Comparison of ENCODE assay signal across 19 cellular contexts in genomic region chr12:3003593-3003992, GRCh38. TPM values are rescaled to one million over a fixed set of nuclear protein-coding genes. Genes with fewer than 3 reads are reported as not detected.
DNase-seq lines count a peak whose midpoint lies in the region; ATAC-seq and TF ChIP-seq lines count a peak whose summit lies in the region.
"Had no signal": no experiment of that assay in that cellular context is flagged by ENCODE, and none has a peak within 500 bp of the region (broad histone marks: within the 10 kb centered on the region; RNA-seq: fewer than 3 reads in every experiment).

No MANE protein-coding gene starts in this region.

- no peaks in the 10 kb centered on the region for H3K9me3 Mint-ChIP-seq in H9
- H3K9me3 Mint-ChIP-seq: activated CD4-positive, alpha-beta T cell treated with anti-CD3 and anti-CD28 coated beads, Interleukin-2, amount 10 ng/mL, durations not matched to agents 7 days and 5 days; CD8-positive, alpha-beta memory T cell; stimulated activated effector memory CD8-positive, alpha-beta T cell treated with anti-CD3 and anti-CD28 coated beads, Interleukin-12 subunit alpha, Interleukin-12 subunit beta, amount 100 ng/mL, for 72 hours; T-cell had no signal

- H3K4me3 ChIP-seq in SJCRH30 (no peak overlapping the region), mesendoderm (ENCODE audit: low read length) (no peak overlapping the region), upper lobe of right lung (no peak overlapping the region)
- H3K4me3 ChIP-seq: thoracic aorta had no signal

- H4K91ac ChIP-seq in H9 (ENCODE audit: insufficient read length, low read depth, low read length), result no peak overlapping the region

- H3K4me3 Mint-ChIP-seq in H9, result no peak overlapping the region
- H3K4me3 Mint-ChIP-seq: activated CD4-positive, alpha-beta T cell treated with anti-CD3 and anti-CD28 coated beads, Interleukin-2, amount 10 ng/mL, durations not matched to agents 7 days and 5 days; CD8-positive, alpha-beta memory T cell; stimulated activated effector memory CD8-positive, alpha-beta T cell treated with anti-CD3 and anti-CD28 coated beads, Interleukin-12 subunit alpha, Interleukin-12 subunit beta, amount 100 ng/mL, for 72 hours; T-cell had no signal

- no peak overlapping the region for H2AFZ ChIP-seq in H9 (ENCODE audit: low read length)

- no peak overlapping the region for H3T11ph ChIP-seq in H9 (ENCODE audit: low read length)

- no peaks in the 10 kb centered on the region; the same call in 1 of the 2 replicates for H3K27me3 Mint-ChIP-seq in H9 (ENCODE audit: low read depth)
- H3K27me3 Mint-ChIP-seq: activated CD4-positive, alpha-beta T cell treated with anti-CD3 and anti-CD28 coated beads, Interleukin-2, amount 10 ng/mL, durations not matched to agents 7 days and 5 days had no signal

- H3K23me2 ChIP-seq in H9 (ENCODE audit: insufficient read length, low read depth, low read length, poor library complexity, severe bottlenecking), result no peaks in the 10 kb centered on the region

- TF ChIP-seq CTCF in H9 (conservative IDR thresholded peaks at IDR 0.05) (peak; percentile 26; the same call in 1 of the 3 replicates), upper lobe of right lung (IDR thresholded peaks at IDR 0.05) (no peak)

- no peak overlapping the region for H2BK120ac ChIP-seq in H9 (ENCODE audit: low read depth, low read length, poor library complexity, severe bottlenecking)
- no peak overlapping the region for H2BK120ac ChIP-seq in mesendoderm (ENCODE audit: low read depth, low read length)

- H3K4me1 ChIP-seq in H9 (ENCODE audit: insufficient read depth, low read length), result peaks cover 4% of the 10 kb centered on the region
- peaks cover 51% of the 10 kb centered on the region for H3K4me1 ChIP-seq in SJCRH30
- H3K4me1 ChIP-seq in mesendoderm (ENCODE audit: control insufficient read depth, low read depth, low read length), result no peaks in the 10 kb centered on the region
- no peaks in the 10 kb centered on the region for H3K4me1 ChIP-seq in upper lobe of right lung

- H4K20me1 ChIP-seq in H9 (ENCODE audit: control insufficient read depth, insufficient read depth, insufficient read length), result no peaks in the 10 kb centered on the region

- H3K18ac ChIP-seq in H9 (ENCODE audit: insufficient read length, low read depth, low read length) (no peak overlapping the region), mesendoderm (ENCODE audit: low read length) (no peak overlapping the region)

- H3K9ac ChIP-seq in H9 (ENCODE audit: extremely low read depth, insufficient read length, low read length) (no peak overlapping the region), mesendoderm (ENCODE audit: low read length) (no peak overlapping the region)

- no peak overlapping the region for H3K14ac ChIP-seq in H9 (ENCODE audit: insufficient read depth, low read length)

- H3K4me2 ChIP-seq in H9 (ENCODE audit: insufficient read depth, insufficient read length, low read length) (no peak overlapping the region), mesendoderm (ENCODE audit: low read length) (no peak overlapping the region)

- H3K4me1 Mint-ChIP-seq in H9, result peaks cover 30 to 36% of the 10 kb centered on the region in 2 experiments
- H3K4me1 Mint-ChIP-seq: activated CD4-positive, alpha-beta T cell treated with anti-CD3 and anti-CD28 coated beads, Interleukin-2, amount 10 ng/mL, durations not matched to agents 7 days and 5 days; CD8-positive, alpha-beta memory T cell; T-cell had no signal

- H2BK15ac ChIP-seq in H9 (ENCODE audit: low read depth, low read length) (no peak overlapping the region), mesendoderm (replicated peaks; ENCODE audit: low read depth) (no peak overlapping the region)

- WGBS in H9 (ENCODE audit: extremely low coverage, insufficient read length, low lambda C conversion rate), result no CpG with 5 or more reads among the region's 11 CpGs
- WGBS in mesendoderm (ENCODE audit: extremely low coverage, insufficient coverage, low lambda C conversion rate), result no CpG with 5 or more reads among the region's 11 CpGs

- H4K8ac ChIP-seq in H9 (replicated peaks; ENCODE audit: insufficient read length, low read depth, low read length), result no peak overlapping the region
- H4K8ac ChIP-seq in mesendoderm (ENCODE audit: low read depth, low read length), result no peak overlapping the region

- H2AK5ac ChIP-seq in H9 (ENCODE audit: insufficient read length, low read length) (no peak overlapping the region), mesendoderm (ENCODE audit: low read length) (no peak overlapping the region)

- H2BK12ac ChIP-seq in H9 (ENCODE audit: insufficient read length, low read depth, low read length), result no peak overlapping the region

- no peaks in the 10 kb centered on the region; the same call in 1 of the 2 replicates for H3K79me2 ChIP-seq in H9 (ENCODE audit: insufficient read depth, low read length)
- peaks cover 26% of the 10 kb centered on the region for H3K79me2 ChIP-seq in mesendoderm (ENCODE audit: control insufficient read depth, insufficient read depth, low read length)

- H3K79me1 ChIP-seq in H9 (ENCODE audit: insufficient read depth, low read depth, low read length, poor library complexity, severe bottlenecking) (peaks cover 8% of the 10 kb centered on the region), mesendoderm (ENCODE audit: low read length) (peaks cover 26% of the 10 kb centered on the region)

- H3K9me3 ChIP-seq in H9 (ENCODE audit: control insufficient read depth, low read depth, low read length) (no peaks in the 10 kb centered on the region), SJCRH30 (replicated peaks) (no peaks in the 10 kb centered on the region), upper lobe of right lung (no peaks in the 10 kb centered on the region)
- H3K9me3 ChIP-seq: thoracic aorta had no signal

- peaks cover 20% of the 10 kb centered on the region for H3K36me3 ChIP-seq in SJCRH30
- peaks cover 5% of the 10 kb centered on the region for H3K36me3 ChIP-seq in mesendoderm (ENCODE audit: control insufficient read depth, insufficient read depth, low read length)
- H3K36me3 ChIP-seq in upper lobe of right lung, result no peaks in the 10 kb centered on the region

- H3K23ac ChIP-seq in H9 (ENCODE audit: insufficient read length, low read depth, low read length) (no peak overlapping the region), mesendoderm (ENCODE audit: low read length) (peak overlapping the region; percentile 60)

- H3K4ac ChIP-seq in H9 (ENCODE audit: low read depth, low read length) (no peak overlapping the region), mesendoderm (ENCODE audit: low read depth, low read length) (no peak overlapping the region)

- H2BK20ac ChIP-seq in H9 (ENCODE audit: low read depth, low read length, poor library complexity, severe bottlenecking), result no peak overlapping the region

- H4K5ac ChIP-seq in H9 (ENCODE audit: insufficient read length, low read depth, low read length) (no peak overlapping the region), mesendoderm (ENCODE audit: low read length) (no peak overlapping the region)

- peak; percentile 11 for ATAC-seq in upper lobe of right lung
- no peak for ATAC-seq in left cardiac atrium
- ATAC-seq: stimulated activated effector memory CD8-positive, alpha-beta T cell treated with anti-CD3 and anti-CD28 coated beads, Interleukin-12 subunit alpha, Interleukin-12 subunit beta, amount 100 ng/mL, for 72 hours; T-cell had no signal

- peak overlapping the region in 2 of 3 experiments; percentile 80 to 88; a peak in 3 of 7 replicates for H3K27ac Mint-ChIP-seq in H9
- H3K27ac Mint-ChIP-seq: activated CD4-positive, alpha-beta T cell treated with anti-CD3 and anti-CD28 coated beads, Interleukin-2, amount 10 ng/mL, durations not matched to agents 7 days and 5 days; CD8-positive, alpha-beta memory T cell; stimulated activated effector memory CD8-positive, alpha-beta T cell treated with anti-CD3 and anti-CD28 coated beads, Interleukin-12 subunit alpha, Interleukin-12 subunit beta, amount 100 ng/mL, for 72 hours; T-cell had no signal

- no peaks in the 10 kb centered on the region for H3K27me3 ChIP-seq in H9 (ENCODE audit: insufficient read depth, low read length)
- no peaks in the 10 kb centered on the region for H3K27me3 ChIP-seq in SJCRH30
- no peaks in the 10 kb centered on the region for H3K27me3 ChIP-seq in mesendoderm (ENCODE audit: insufficient read depth, low read length, poor library complexity)
- no peaks in the 10 kb centered on the region for H3K27me3 ChIP-seq in upper lobe of right lung

- no peak overlapping the region for H2BK5ac ChIP-seq in H9 (ENCODE audit: insufficient read length, low read length)
- no peak overlapping the region for H2BK5ac ChIP-seq in mesendoderm (ENCODE audit: low read length)

- intact Hi-C loops in upper lobe of right lung (cut with DNase I), result no loop called here
- intact Hi-C loops in left cardiac atrium (cut with DNase I), result no loop called here

- DNase-seq in H9, result peak; percentile 66
- peak; percentile 86 to 87 for DNase-seq in SJCRH30
- peak; percentile 67 for DNase-seq in mesendoderm
- DNase-seq in upper lobe of right lung, result no peak
- no peak for DNase-seq in left cardiac atrium
- DNase-seq in GM19238 (ENCODE audit: insufficient read length, low spot score), result no peak
- DNase-seq in NCI-H345 treated with DMSO at 0.1 percent for 48 hours (lab: John Stamatoyannopoulos, UW; ENCODE audit: unreplicated experiment), result no peak
- DNase-seq: activated CD4-positive, alpha-beta T cell treated with anti-CD3 and anti-CD28 coated beads, Interleukin-2, amount 10 ng/mL, durations not matched to agents 7 days and 5 days; CD8-positive, alpha-beta memory T cell; dermis blood vessel endothelial cell; DMS79 treated with DMSO at 0.1 percent for 48 hours; NCI-H1417; NCI-H774; occipital lobe; right cardiac atrium; SHP77; T-cell had no signal

- H3K36me3 Mint-ChIP-seq in H9 (ENCODE audit: insufficient read depth in 1 of 3, low read depth in 3 of 3), result peaks cover 9 to 71% (median 19%) of the 10 kb centered on the region in 3 experiments; a peak in 6 of 7 replicates
- H3K36me3 Mint-ChIP-seq: CD8-positive, alpha-beta memory T cell; stimulated activated effector memory CD8-positive, alpha-beta T cell treated with anti-CD3 and anti-CD28 coated beads, Interleukin-12 subunit alpha, Interleukin-12 subunit beta, amount 100 ng/mL, for 72 hours; T-cell had no signal

- H3K27ac ChIP-seq in H9 (ENCODE audit: insufficient read length, low read depth, low read length) (no peak overlapping the region), SJCRH30 (peak overlapping the region; percentile 49), mesendoderm (ENCODE audit: low read depth, low read length) (no peak overlapping the region), upper lobe of right lung (no peak overlapping the region)
- H3K27ac ChIP-seq: thoracic aorta had no signal

- H3K56ac ChIP-seq in H9 (ENCODE audit: insufficient read length, low read depth, low read length) (no peak overlapping the region), mesendoderm (ENCODE audit: low read length) (peak overlapping the region; percentile 12)

RNA-seq across cellular contexts. Expression of gene TEAD4, which starts 44.4 kb away (rescaled TPM):
- total RNA-seq in H9 (2021) (127 and 133 TPM in 2 replicates), upper lobe of right lung (42.5 TPM), left cardiac atrium (10 to 100 TPM; 16.9 to 31.2 TPM)
- 58.2 and 59.0 TPM in 2 replicates for total RNA-seq in SJCRH30 (2014; rRNA removed; shearing (Covaris generic))
- 110 TPM for polyA plus RNA-seq in mesendoderm (2013, experiment 1 of 2)
- 112 TPM for polyA plus RNA-seq in mesendoderm (2013, experiment 2 of 2)
- polyA plus RNA-seq: CD8-positive, alpha-beta memory T cell had no signal

Comparison
In these comparisons a context has a peak if more than half of its experiments do, and no peak if none do; other contexts are left out.
1. DNase-seq: peak in H9 (single experiment), SJCRH30 (2 of 2) and mesendoderm (single experiment); none in upper lobe of right lung (single experiment), left cardiac atrium (single experiment), GM19238 (single experiment) and NCI-H345 treated with DMSO at 0.1 percent for 48 hours (single experiment).